ENCODE assay signal across 9 cellular contexts in the genomic region with DNA sequence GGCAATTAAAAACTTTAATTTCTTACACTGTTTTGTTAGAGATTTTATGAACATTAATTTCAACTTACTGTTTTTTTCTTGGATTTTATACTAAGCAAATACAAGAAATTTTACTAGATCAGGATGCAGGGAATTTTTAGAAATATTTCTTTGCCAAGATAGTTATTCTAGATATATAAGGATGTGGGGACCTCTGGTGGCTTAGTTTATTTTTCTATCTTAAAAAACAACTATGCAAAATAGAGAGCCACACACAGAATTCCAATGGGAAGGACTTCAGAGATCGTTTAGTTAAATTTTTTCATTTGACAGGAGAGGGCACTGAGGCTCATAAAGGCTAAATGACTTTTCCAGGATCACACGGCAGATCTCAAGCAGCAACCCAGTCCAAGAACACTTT. TPM values are rescaled to one million over a fixed set of nuclear protein-coding genes. Genes with fewer than 3 reads are reported as not detected.
DNase-seq lines count a peak whose midpoint lies in the region; ATAC-seq and TF ChIP-seq lines count a peak whose summit lies in the region.
"Had no signal": no experiment of that assay in that cellular context is flagged by ENCODE, and none has a peak within 500 bp of the region (broad histone marks: within the 10 kb centered on the region; RNA-seq: fewer than 3 reads in every experiment).

No MANE protein-coding gene starts in this region.

- H3K4me3 Mint-ChIP-seq in glutamatergic neuron (ENCODE audit: unreplicated experiment): no peak overlapping the region

- H3K4me1 ChIP-seq in smooth muscle cell (ENCODE audit: low read depth): no peaks in the 10 kb centered on the region

- H3K36me3 Mint-ChIP-seq in glutamatergic neuron (ENCODE audit: unreplicated experiment): no peaks in the 10 kb centered on the region

- no peaks in the 10 kb centered on the region for H3K27me3 Mint-ChIP-seq in glutamatergic neuron (ENCODE audit: unreplicated experiment)

- H3K9ac ChIP-seq in smooth muscle cell (ENCODE audit: low read depth): no peak overlapping the region

- no peak overlapping the region for H3K4me3 ChIP-seq in smooth muscle cell

- ATAC-seq in SK-N-SH treated with all-trans-retinoic acid at 6 μM for 48 hours (peak; percentile 73), GM21786 (IDR thresholded peaks at IDR 0.05; ENCODE audit: unreplicated experiment) (no peak), GM21528 (IDR thresholded peaks at IDR 0.05; ENCODE audit: low FRiP score, unreplicated experiment) (no peak), GM18873 (IDR thresholded peaks at IDR 0.05; ENCODE audit: low FRiP score, unreplicated experiment) (no peak), HG02678 (IDR thresholded peaks at IDR 0.05; ENCODE audit: unreplicated experiment) (no peak)

- DNase-seq in HS-27A (ENCODE audit: low read depth): peak; percentile 22
- no peak for DNase-seq in glutamatergic neuron
- DNase-seq in smooth muscle cell (lab: John Stamatoyannopoulos, UW; ENCODE audit: unreplicated experiment): no peak
- DNase-seq: NCI-H2029 treated with DMSO at 0.1 percent for 48 hours had no signal

- no peak overlapping the region for H2AFZ ChIP-seq in smooth muscle cell (ENCODE audit: low read depth)

- no peaks in the 10 kb centered on the region for H3K9me3 Mint-ChIP-seq in glutamatergic neuron (ENCODE audit: unreplicated experiment)

- H3K27ac Mint-ChIP-seq in glutamatergic neuron (ENCODE audit: unreplicated experiment): no peak overlapping the region

- TF ChIP-seq CTCF in glutamatergic neuron (IDR thresholded peaks at IDR 0.05; ENCODE audit: partially characterized antibody, unreplicated experiment) (peak; percentile 16), smooth muscle cell (IDR thresholded peaks at IDR 0.05; ENCODE audit: borderline replicate concordance, insufficient read depth, poor library complexity, severe bottlenecking) (peak; percentile 58)

- peak overlapping the region; percentile 47 for H3K27ac ChIP-seq in smooth muscle cell (ENCODE audit: low read depth)

- H3K4me2 ChIP-seq in smooth muscle cell: no peak overlapping the region

- no peaks in the 10 kb centered on the region for H3K9me3 ChIP-seq in smooth muscle cell (replicated peaks; ENCODE audit: low read depth)

- no peaks in the 10 kb centered on the region for H3F3A ChIP-seq in smooth muscle cell (ENCODE audit: low read depth)

- H4K20me1 ChIP-seq in smooth muscle cell (ENCODE audit: low read depth): no peaks in the 10 kb centered on the region

- no peaks in the 10 kb centered on the region for H3K79me2 ChIP-seq in smooth muscle cell (ENCODE audit: low read depth)

- WGBS in smooth muscle cell (ENCODE audit: low lambda C conversion rate): 49% methylated on average over 2 of the region's 2 CpGs

- H3K36me3 ChIP-seq in smooth muscle cell (ENCODE audit: low read depth): no peaks in the 10 kb centered on the region

- no peaks in the 10 kb centered on the region for H3K27me3 ChIP-seq in smooth muscle cell (ENCODE audit: low read depth)

- H3K4me1 Mint-ChIP-seq in glutamatergic neuron (ENCODE audit: low read depth, unreplicated experiment): no peaks in the 10 kb centered on the region

TF ChIP-seq in SK-N-SH treated with all-trans-retinoic acid at 6 μM for 48 hours, 23 proteins besides CTCF, POLR2A, EP300 and RAD21:
- no peak for TF ChIP-seq TOX (CRISPR knock-in tag; IDR thresholded peaks at IDR 0.05; ENCODE audit: borderline replicate concordance)
- TF ChIP-seq SNAI2 (CRISPR knock-in tag; IDR thresholded peaks at IDR 0.05): no peak
- no peak for TF ChIP-seq OSR1 (CRISPR knock-in tag; IDR thresholded peaks at IDR 0.05)
- TF ChIP-seq BACH2 (CRISPR knock-in tag; IDR thresholded peaks at IDR 0.05; ENCODE audit: borderline replicate concordance): no peak
- no peak for TF ChIP-seq GLIS3 (CRISPR knock-in tag; IDR thresholded peaks at IDR 0.05)
- no peak for TF ChIP-seq ZNF565 (CRISPR knock-in tag; conservative IDR thresholded peaks at IDR 0.05; ENCODE audit: low read depth)
- no peak for TF ChIP-seq ZC3H10 (CRISPR knock-in tag; IDR thresholded peaks at IDR 0.05)
- no peak for TF ChIP-seq TCF4 (CRISPR knock-in tag; IDR thresholded peaks at IDR 0.05; ENCODE audit: borderline replicate concordance)
- no peak for TF ChIP-seq ZNF8 (CRISPR knock-in tag; IDR thresholded peaks at IDR 0.05)
- TF ChIP-seq ISL1 (CRISPR knock-in tag; IDR thresholded peaks at IDR 0.05): no peak
- no peak for TF ChIP-seq ESRRG (CRISPR knock-in tag; IDR thresholded peaks at IDR 0.05)
- TF ChIP-seq, protein P1, sequence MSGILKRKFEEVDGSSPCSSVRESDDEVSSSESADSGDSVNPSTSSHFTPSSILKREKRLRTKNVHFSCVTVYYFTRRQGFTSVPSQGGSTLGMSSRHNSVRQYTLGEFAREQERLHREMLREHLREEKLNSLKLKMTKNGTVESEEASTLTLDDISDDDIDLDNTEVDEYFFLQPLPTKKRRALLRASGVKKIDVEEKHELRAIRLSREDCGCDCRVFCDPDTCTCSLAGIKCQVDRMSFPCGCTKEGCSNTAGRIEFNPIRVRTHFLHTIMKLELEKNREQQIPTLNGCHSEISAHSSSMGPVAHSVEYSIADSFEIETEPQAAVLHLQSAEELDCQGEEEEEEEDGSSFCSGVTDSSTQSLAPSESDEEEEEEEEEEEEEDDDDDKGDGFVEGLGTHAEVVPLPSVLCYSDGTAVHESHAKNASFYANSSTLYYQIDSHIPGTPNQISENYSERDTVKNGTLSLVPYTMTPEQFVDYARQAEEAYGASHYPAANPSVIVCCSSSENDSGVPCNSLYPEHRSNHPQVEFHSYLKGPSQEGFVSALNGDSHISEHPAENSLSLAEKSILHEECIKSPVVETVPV (CRISPR knock-in tag; IDR thresholded peaks at IDR 0.05): no peak
- no peak for TF ChIP-seq ZFP30 (CRISPR knock-in tag; IDR thresholded peaks at IDR 0.05)
- no peak for TF ChIP-seq PPARA (CRISPR knock-in tag; IDR thresholded peaks at IDR 0.05; ENCODE audit: borderline replicate concordance)
- TF ChIP-seq, protein P2, sequence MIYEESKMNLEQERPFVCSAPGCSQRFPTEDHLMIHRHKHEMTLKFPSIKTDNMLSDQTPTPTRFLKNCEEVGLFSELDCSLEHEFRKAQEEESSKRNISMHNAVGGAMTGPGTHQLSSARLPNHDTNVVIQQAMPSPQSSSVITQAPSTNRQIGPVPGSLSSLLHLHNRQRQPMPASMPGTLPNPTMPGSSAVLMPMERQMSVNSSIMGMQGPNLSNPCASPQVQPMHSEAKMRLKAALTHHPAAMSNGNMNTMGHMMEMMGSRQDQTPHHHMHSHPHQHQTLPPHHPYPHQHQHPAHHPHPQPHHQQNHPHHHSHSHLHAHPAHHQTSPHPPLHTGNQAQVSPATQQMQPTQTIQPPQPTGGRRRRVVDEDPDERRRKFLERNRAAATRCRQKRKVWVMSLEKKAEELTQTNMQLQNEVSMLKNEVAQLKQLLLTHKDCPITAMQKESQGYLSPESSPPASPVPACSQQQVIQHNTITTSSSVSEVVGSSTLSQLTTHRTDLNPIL (CRISPR knock-in tag; IDR thresholded peaks at IDR 0.05; ENCODE audit: low read depth): no peak
- no peak for TF ChIP-seq ZFP3 (CRISPR knock-in tag; IDR thresholded peaks at IDR 0.05)
- no peak for TF ChIP-seq RARB (CRISPR knock-in tag; IDR thresholded peaks at IDR 0.05)

RNA-seq across cellular contexts. Expression of a gene that starts 23.0 kb away (rescaled TPM):
- total RNA-seq in glutamatergic neuron (ENCODE audit: unreplicated experiment) (not detected), smooth muscle cell (8.3 and 10.4 TPM in 2 replicates)
- polyA plus RNA-seq in smooth muscle cell: 3.0 and 5.5 TPM in 2 replicates

RNA-seq across cellular contexts. Expression of a gene that starts 34.6 kb away (rescaled TPM):
- total RNA-seq in glutamatergic neuron (ENCODE audit: unreplicated experiment) (1.8 TPM), smooth muscle cell (55.6 and 65.3 TPM in 2 replicates)
- 12.3 and 34.8 TPM in 2 replicates for polyA plus RNA-seq in smooth muscle cell

Comparison
In these comparisons a context has a peak if more than half of its experiments do, and no peak if none do; other contexts are left out.
1. RNA of a gene that starts 34.6 kb away (total RNA-seq): 55.6 to 65.3 TPM in smooth muscle cell; 1.8 TPM in glutamatergic neuron (single experiment); every median in the first group is over 10 times any median in the second.